22 cellular contexts compared by ENCODE assay signal in the genomic region with DNA sequence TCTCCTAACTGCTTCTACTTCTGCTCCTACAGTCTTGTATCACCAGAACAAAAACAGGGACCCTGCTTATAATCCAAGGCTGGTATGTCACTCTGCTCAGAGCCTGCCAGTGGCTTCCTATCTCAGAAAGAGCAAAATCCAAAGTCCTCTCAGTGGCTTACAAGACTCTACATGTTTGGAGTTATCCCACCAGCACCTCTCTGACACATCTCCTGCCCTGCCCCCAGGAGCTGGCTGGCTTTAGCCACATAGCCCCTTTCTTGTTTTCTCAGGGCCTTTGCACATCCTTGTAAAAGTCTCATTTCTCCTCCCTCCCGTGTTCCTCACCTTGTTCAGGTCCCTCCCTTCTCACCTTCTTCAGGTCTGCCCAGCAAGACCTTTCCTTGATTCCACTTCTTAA. TPM values are rescaled to one million over a fixed set of nuclear protein-coding genes. Genes with fewer than 3 reads are reported as not detected.
"Had no signal": no experiment of that assay in that cellular context is flagged by ENCODE, and none has a peak within 500 bp of the region (broad histone marks: within the 10 kb centered on the region; RNA-seq: fewer than 3 reads in every experiment).

No MANE protein-coding gene starts in this region.

- H3K27ac ChIP-seq: adrenal gland, cardiac muscle cell had no signal

- H3K27me3 ChIP-seq: adrenal gland had no signal

- H3K36me3 Mint-ChIP-seq: activated CD8-positive, alpha-beta memory T cell treated with anti-CD3 and anti-CD28 coated beads, Interleukin-2, amount 10 ng/mL, durations not matched to agents 7 days and 5 days; immature natural killer cell had no signal

- FAIRE-seq: astrocyte had no signal

- DNase-seq: activated CD4-positive, alpha-beta memory T cell treated with anti-CD3 and anti-CD28 coated beads, Interleukin-2, amount 10 ng/mL, durations not matched to agents 7 days and 5 days; activated CD4-positive, alpha-beta T cell treated with anti-CD3 and anti-CD28 coated beads for 48 hours; activated CD4-positive, CD25-positive, alpha-beta regulatory T cell; activated CD8-positive, alpha-beta memory T cell treated with anti-CD3 and anti-CD28 coated beads, Interleukin-2, amount 10 ng/mL, durations not matched to agents 7 days and 5 days; adrenal gland; dorsolateral prefrontal cortex; heart right ventricle; immature natural killer cell; mesendoderm; nephron progenitor cell; occipital lobe; posterior cingulate gyrus; stimulated activated CD8-positive, alpha-beta memory T cell treated with anti-CD3 and anti-CD28 coated beads, Interleukin-4, amount 100 ng/mL, for 48 hours; stimulated activated naive CD4-positive, alpha-beta T cell; T-helper 9 cell had no signal

- H3K4me3 Mint-ChIP-seq: activated CD8-positive, alpha-beta memory T cell treated with anti-CD3 and anti-CD28 coated beads, Interleukin-2, amount 10 ng/mL, durations not matched to agents 7 days and 5 days; nephron progenitor cell had no signal

- H3K9me3 Mint-ChIP-seq: activated CD4-positive, alpha-beta memory T cell treated with anti-CD3 and anti-CD28 coated beads, Interleukin-2, amount 10 ng/mL, durations not matched to agents 7 days and 5 days; activated naive CD4-positive, alpha-beta T cell treated with anti-CD3 and anti-CD28 coated beads, Interleukin-2, amount 50 U/mL, for 72 hours; immature natural killer cell; nephron progenitor cell had no signal

- H3K4me3 ChIP-seq: adrenal gland, cardiac muscle cell had no signal

- ATAC-seq: activated CD8-positive, alpha-beta memory T cell treated with anti-CD3 and anti-CD28 coated beads, Interleukin-2, amount 10 ng/mL, durations not matched to agents 7 days and 5 days; activated naive CD4-positive, alpha-beta T cell treated with anti-CD3 and anti-CD28 coated beads, Interleukin-2, amount 50 U/mL, for 72 hours; heart right ventricle had no signal

- H3K36me3 ChIP-seq: adrenal gland, cardiac muscle cell, heart right ventricle had no signal

- H3K9me3 ChIP-seq: adrenal gland, heart right ventricle had no signal

- H3K27ac Mint-ChIP-seq: activated CD4-positive, alpha-beta memory T cell treated with anti-CD3 and anti-CD28 coated beads, Interleukin-2, amount 10 ng/mL, durations not matched to agents 7 days and 5 days; activated CD8-positive, alpha-beta memory T cell treated with anti-CD3 and anti-CD28 coated beads, Interleukin-2, amount 10 ng/mL, durations not matched to agents 7 days and 5 days; activated naive CD4-positive, alpha-beta T cell treated with anti-CD3 and anti-CD28 coated beads, Interleukin-2, amount 50 U/mL, for 72 hours; immature natural killer cell; nephron progenitor cell had no signal

RNA-seq across cellular contexts. Expression of gene ACOD1, which starts 59.9 kb away (rescaled TPM):
- total RNA-seq: activated CD4-positive, alpha-beta memory T cell treated with anti-CD3 and anti-CD28 coated beads, Interleukin-2, amount 10 ng/mL, durations not matched to agents 7 days and 5 days; activated CD8-positive, alpha-beta memory T cell treated with anti-CD3 and anti-CD28 coated beads, Interleukin-2, amount 10 ng/mL, durations not matched to agents 7 days and 5 days; activated naive CD4-positive, alpha-beta T cell treated with anti-CD3 and anti-CD28 coated beads, Interleukin-2, amount 50 U/mL, for 72 hours; adrenal gland; astrocyte; cardiac muscle cell; dorsolateral prefrontal cortex; epithelial cell of proximal tubule; occipital lobe; renal cortical epithelial cell; ureter had no signal
- polyA plus RNA-seq: adrenal gland, cardiac muscle cell, heart right ventricle, immature natural killer cell, liver had no signal
